ENCODE assay signal across 1 cellular context in the genomic region with DNA sequence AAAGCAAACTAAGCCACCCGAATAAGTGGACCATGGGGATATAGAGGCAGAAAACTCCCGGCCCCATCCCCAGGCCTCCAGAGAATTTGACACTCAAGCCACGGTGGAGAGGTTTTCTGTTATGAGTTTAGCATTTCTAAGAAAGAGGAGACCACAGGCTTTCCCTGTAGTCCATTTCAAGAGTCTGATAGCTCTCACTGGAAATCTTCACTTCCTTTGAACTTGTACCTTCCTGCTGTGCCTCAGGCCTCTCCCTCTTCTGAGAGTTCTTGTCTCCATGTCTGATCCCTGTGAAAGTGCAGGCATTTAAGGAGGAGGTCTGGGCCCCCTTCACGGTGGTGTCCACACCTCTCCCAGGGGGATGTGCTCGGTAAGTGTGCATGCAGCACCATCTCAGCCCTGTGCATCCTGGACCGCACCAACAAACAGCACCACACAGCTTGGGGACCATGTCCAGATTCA.
TF ChIP-seq lines count a peak whose summit lies in the region.

No MANE protein-coding gene starts in this region.

TF ChIP-seq in HepG2, 621 proteins besides CTCF, POLR2A, EP300 and RAD21 (continued from another document):
- TF ChIP-seq THRA (CRISPR knock-in tag; IDR thresholded peaks at IDR 0.05; ENCODE audit: borderline replicate concordance) (no peak), GATAD2A (CRISPR knock-in tag; IDR thresholded peaks at IDR 0.05) (no peak), ZNF713 (CRISPR knock-in tag; IDR thresholded peaks at IDR 0.05) (no peak), FOXK1 (CRISPR knock-in tag; IDR thresholded peaks at IDR 0.05; ENCODE audit: borderline replicate concordance, low read depth) (no peak), ZIK1 (CRISPR knock-in tag; IDR thresholded peaks at IDR 0.05; ENCODE audit: borderline replicate concordance, low read depth) (no peak), NFATC3 (CRISPR knock-in tag; IDR thresholded peaks at IDR 0.05) (no peak)
